8 cellular contexts compared by ENCODE assay signal in the genomic region with DNA sequence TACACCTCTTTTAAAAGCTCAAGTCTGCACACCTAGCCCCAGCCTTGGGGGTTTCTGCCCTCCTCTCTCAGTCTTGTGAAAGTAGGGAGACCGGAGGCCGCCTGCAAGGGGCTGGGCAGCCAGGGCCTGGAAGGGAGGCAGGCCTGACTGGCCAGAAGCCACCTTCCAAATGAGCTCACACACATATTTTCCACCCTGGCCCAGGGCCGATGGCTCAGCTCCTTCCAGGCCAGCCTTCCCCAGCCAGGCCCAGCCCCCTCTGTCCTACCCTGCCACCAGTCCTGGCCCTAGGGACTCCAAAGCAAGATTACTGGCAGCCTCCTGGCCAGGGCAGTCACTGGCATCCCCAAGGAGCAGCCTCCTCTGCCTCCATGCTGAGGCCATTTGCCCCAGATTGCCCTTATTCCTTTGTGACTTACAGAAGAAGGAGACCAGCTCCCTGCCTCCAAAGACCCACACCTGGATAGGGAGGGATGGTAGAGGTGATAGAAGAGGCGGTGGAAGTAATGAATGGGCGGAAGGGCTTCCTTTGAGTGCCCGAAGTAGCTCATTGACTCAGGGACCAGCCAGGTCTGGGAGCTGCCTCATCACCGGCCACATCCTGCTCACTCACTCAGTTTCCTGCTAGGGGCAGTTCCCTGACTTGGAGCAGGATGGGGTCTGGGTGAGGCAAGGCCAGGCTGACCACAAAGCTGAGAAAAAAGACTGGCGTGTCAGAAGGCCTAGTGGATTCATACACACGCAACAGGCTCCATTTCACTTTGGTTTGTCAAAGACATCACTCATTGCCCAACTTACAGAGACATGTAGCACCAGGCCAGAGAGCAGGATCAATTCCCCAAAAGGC. TPM values are rescaled to one million over a fixed set of nuclear protein-coding genes. Genes with fewer than 3 reads are reported as not detected.
DNase-seq lines count a peak whose midpoint lies in the region; ATAC-seq, FAIRE-seq and TF ChIP-seq lines count a peak whose summit lies in the region.

No MANE protein-coding gene starts in this region.

- peak; percentile 41 for ATAC-seq in stimulated activated naive CD8-positive, alpha-beta T cell treated with anti-CD3 and anti-CD28 coated beads, Interleukin-15, Interleukin-2, amounts not matched to agents 100 U/mL and 50 U/mL, for 24 hours
- ATAC-seq in HG02973 (IDR thresholded peaks at IDR 0.05; ENCODE audit: unreplicated experiment): no peak

- peaks cover 3 to 9% of the 10 kb centered on the region in 2 donors for H3K27me3 Mint-ChIP-seq in CD4-positive, alpha-beta memory T cell

- no peak overlapping the region for H3K4me3 ChIP-seq in astrocyte of the spinal cord (ENCODE audit: low read depth, low read length)
- no peak overlapping the region for H3K4me3 ChIP-seq in kidney (ENCODE audit: low read length in 2 of 2)
- H3K4me3 ChIP-seq in CD4-positive, alpha-beta memory T cell (ENCODE audit: low read length in 2 of 2): no peak overlapping the region

- H3K9me3 ChIP-seq in kidney (ENCODE audit: control insufficient read depth in 1 of 2, low read length in 2 of 2): no peaks in the 10 kb centered on the region
- H3K9me3 ChIP-seq in CD4-positive, alpha-beta memory T cell (ENCODE audit: control insufficient read depth in 1 of 2, low read length in 2 of 2): no peaks in the 10 kb centered on the region

- POLR2A ChIA-PET in CD4-positive, alpha-beta memory T cell (lab: Charles Lee; ENCODE audit: partially characterized antibody): interaction anchor here (0.8 to 1.7 kb wide), 4 partner anchors 68 to 294 kb away, joined by 3 to 7 read pairs (median 4); partner anchors contain the start of genes DAD1 and RBM23

- no peak for FAIRE-seq in kidney (lab: Jason Lieb, UNC)

- peaks cover 10 to 21% of the 10 kb centered on the region in 2 donors for H3K4me1 ChIP-seq in kidney (ENCODE audit: control insufficient read depth in 1 of 2, insufficient read depth in 1 of 2, low read depth in 1 of 2, low read length in 2 of 2)
- H3K4me1 ChIP-seq in CD4-positive, alpha-beta memory T cell (ENCODE audit: insufficient read depth, low read length): peaks cover 10% of the 10 kb centered on the region

- H3K36me3 ChIP-seq in kidney (ENCODE audit: control insufficient read depth in 1 of 2, insufficient read depth in 2 of 2, low read length in 2 of 2): peaks cover 0 to 3% of the 10 kb centered on the region in 2 donors
- H3K36me3 ChIP-seq in CD4-positive, alpha-beta memory T cell (ENCODE audit: insufficient read depth, low read length): no peaks in the 10 kb centered on the region

- H3K9me3 Mint-ChIP-seq in CD4-positive, alpha-beta memory T cell: peaks cover 0 to 2% (median 0%) of the 10 kb centered on the region in 8 donors

- H3K4me3 Mint-ChIP-seq in CD4-positive, alpha-beta memory T cell: no peak overlapping the region

- TF ChIP-seq CTCF in astrocyte of the spinal cord (IDR thresholded peaks at IDR 0.05; ENCODE audit: low read depth, low read length): no peak
- no peak for TF ChIP-seq CTCF in kidney (IDR thresholded peaks at IDR 0.05; ENCODE audit: borderline replicate concordance, extremely low read depth, insufficient read depth)

- H3K4me1 Mint-ChIP-seq in CD4-positive, alpha-beta memory T cell: peaks cover under 1 to 12% (median 7%) of the 10 kb centered on the region in 4 donors

- CTCF ChIA-PET in CD4-positive, alpha-beta memory T cell (lab: Charles Lee; ENCODE audit: partially characterized antibody): interaction anchor here (0.8 to 19.6 kb wide), 21 partner anchors 11 to 873 kb away, joined by 3 to 403 read pairs (median 7); partner anchors contain the start of genes LRP10, MRPL52 and OXA1L

- H3K27me3 ChIP-seq in CD4-positive, alpha-beta memory T cell (ENCODE audit: insufficient read depth, low read length): no peaks in the 10 kb centered on the region

- in situ Hi-C loops in astrocyte of the spinal cord (cut with HindIII; ENCODE audit: low sequenced_read_pairs): no loop called here

- peak overlapping the region in 1 of 2 donors; percentile 26 for H3K9ac ChIP-seq in kidney (ENCODE audit: low read length in 2 of 2)

- H3K36me3 Mint-ChIP-seq in CD4-positive, alpha-beta memory T cell: no peaks in the 10 kb centered on the region

- no peak overlapping the region for H3K27ac Mint-ChIP-seq in CD4-positive, alpha-beta memory T cell

- peak overlapping the region; percentile 67 to 86 for H3K27ac ChIP-seq in kidney (ENCODE audit: low read depth in 2 of 2, low read length in 2 of 2)
- no peak overlapping the region for H3K27ac ChIP-seq in CD4-positive, alpha-beta memory T cell (ENCODE audit: low read depth, low read length)

- intact Hi-C loops in kidney (cut with DNase I): loop anchor here (10.0 kb wide), 1 partner anchor 276 kb away; no protein-coding TSS in a partner anchor
- intact Hi-C loops in CD4-positive, alpha-beta memory T cell (cut with micrococcal nuclease): loop anchor here (5.0 kb wide), 1 partner anchor 649 kb away; no protein-coding TSS in a partner anchor

- peak; percentile 54 for DNase-seq in stimulated activated CD4-positive, alpha-beta T cell treated with anti-CD3 and anti-CD28 coated beads, Interleukin-1b, Interleukin-23, amount 100 ng/mL, for 48 hours
- no peak for DNase-seq in stimulated activated CD4-positive, alpha-beta T cell treated with anti-CD3 and anti-CD28 coated beads, Interleukin-2, amount 100 ng/mL, for 48 hours
- peak; percentile 95 for DNase-seq in astrocyte of the spinal cord (ENCODE audit: low read depth, low spot score)
- peak; percentile 94 for DNase-seq in kidney
- peak; percentile 44 for DNase-seq in stimulated activated naive CD8-positive, alpha-beta T cell treated with anti-CD3 and anti-CD28 coated beads, Interleukin-15, Interleukin-2, amounts not matched to agents 100 U/mL and 50 U/mL, for 24 hours
- DNase-seq in NCI-H1694 (lab: John Stamatoyannopoulos, UW): no peak
- no peak for DNase-seq in CD4-positive, alpha-beta memory T cell

RNA-seq across cellular contexts. Expression of gene MMP14, which starts 14.8 kb away (rescaled TPM):
- 108 TPM for total RNA-seq in kidney
- 30.1 TPM for polyA plus RNA-seq in kidney (ENCODE audit: insufficient read depth, low read depth, low replicate concordance)
- total RNA-seq in CD4-positive, alpha-beta memory T cell: 1 to 10 TPM; 3.0 to 3.8 TPM
- polyA plus RNA-seq in CD4-positive, alpha-beta memory T cell: not detected

RNA-seq across cellular contexts. Expression of gene LRP10, which starts 20.4 kb away (rescaled TPM):
- 207 TPM for total RNA-seq in kidney
- polyA plus RNA-seq in kidney (ENCODE audit: insufficient read depth, low read depth, low replicate concordance): 74.7 TPM
- total RNA-seq in CD4-positive, alpha-beta memory T cell: 10 to 100 TPM; 93.1 to 98.1 TPM
- 100 to 1,000 TPM in 1 of 2 donors, 10 to 100 TPM in 1; 92.0 to 118 TPM for polyA plus RNA-seq in CD4-positive, alpha-beta memory T cell

RNA-seq across cellular contexts. Expression of gene MRPL52, which starts 21.5 kb away (rescaled TPM):
- 74.3 TPM for total RNA-seq in kidney
- 255 TPM for polyA plus RNA-seq in kidney (ENCODE audit: insufficient read depth, low read depth, low replicate concordance)
- 10 to 100 TPM; 58.0 to 68.3 TPM for total RNA-seq in CD4-positive, alpha-beta memory T cell
- polyA plus RNA-seq in CD4-positive, alpha-beta memory T cell: 100 to 1,000 TPM in 1 of 2 donors, 10 to 100 TPM in 1; 97.4 to 164 TPM

RNA-seq across cellular contexts. Expression of gene REM2, which starts 31.9 kb away (rescaled TPM):
- 0.63 TPM for total RNA-seq in kidney
- 0.77 TPM for polyA plus RNA-seq in kidney (ENCODE audit: insufficient read depth, low read depth, low replicate concordance)
- 1 to 10 TPM; 4.4 to 4.6 TPM for total RNA-seq in CD4-positive, alpha-beta memory T cell
- 1 to 10 TPM in 1 of 2 donors, under 1 TPM in 1; 0.55 to 1.5 TPM for polyA plus RNA-seq in CD4-positive, alpha-beta memory T cell

RNA-seq across cellular contexts. Expression of gene SLC7A7, which starts 35.9 kb away (rescaled TPM):
- total RNA-seq in kidney: 26.6 TPM
- polyA plus RNA-seq in kidney (ENCODE audit: insufficient read depth, low read depth, low replicate concordance): 235 TPM
- 1 to 10 TPM in 1 of 2 experiments, under 1 TPM in 1; 0.70 to 1.5 TPM for total RNA-seq in CD4-positive, alpha-beta memory T cell
- under 1 TPM; 0.21 to 0.75 TPM for polyA plus RNA-seq in CD4-positive, alpha-beta memory T cell

Comparison
In these comparisons a context has a peak if more than half of its experiments do, and no peak if none do; other contexts are left out.
1. DNase-seq: peak in stimulated activated CD4-positive, alpha-beta T cell treated with anti-CD3 and anti-CD28 coated beads, Interleukin-1b, Interleukin-23, amount 100 ng/mL, for 48 hours (single experiment), astrocyte of the spinal cord (single experiment), kidney (single experiment) and stimulated activated naive CD8-positive, alpha-beta T cell treated with anti-CD3 and anti-CD28 coated beads, Interleukin-15, Interleukin-2, amounts not matched to agents 100 U/mL and 50 U/mL, for 24 hours (single experiment); none in stimulated activated CD4-positive, alpha-beta T cell treated with anti-CD3 and anti-CD28 coated beads, Interleukin-2, amount 100 ng/mL, for 48 hours (0 of 2), NCI-H1694 (single experiment) and CD4-positive, alpha-beta memory T cell (0 of 5).
2. RNA of gene MMP14, which starts 14.8 kb away (total RNA-seq): 108 TPM in kidney (single experiment); 3.0 to 3.8 TPM in CD4-positive, alpha-beta memory T cell; every median in the first group is over 10 times any median in the second.